29 cellular contexts compared by ENCODE assay signal in the genomic region with DNA sequence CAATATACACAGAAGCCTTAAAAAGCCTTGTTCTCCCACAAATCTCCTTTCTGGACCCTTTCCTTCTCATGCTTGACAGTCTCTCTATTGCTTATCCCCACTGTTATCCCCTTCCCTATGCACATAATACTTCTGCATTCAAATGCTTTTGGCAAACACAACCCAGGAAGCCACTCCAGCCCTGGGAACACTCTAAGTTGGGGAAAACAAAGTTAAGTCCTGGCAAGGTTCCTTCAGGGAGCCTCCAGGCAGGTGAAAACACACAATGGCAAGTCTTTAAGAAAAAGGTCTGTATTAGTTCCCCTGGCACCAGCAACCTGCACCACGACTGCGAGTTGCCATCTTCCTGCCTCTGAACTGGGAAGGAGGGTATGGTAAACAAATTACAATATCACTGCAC.
"Had no signal": no experiment of that assay in that cellular context is flagged by ENCODE, and none has a peak within 500 bp of the region (broad histone marks: within the 10 kb centered on the region; RNA-seq: fewer than 3 reads in every experiment).

No MANE protein-coding gene starts in this region.

- ATAC-seq: activated CD4-positive, CD25-positive, alpha-beta regulatory T cell treated with anti-CD3 and anti-CD28 coated beads, Interleukin-2, amount 50 U/mL, for 24 hours; activated CD8-positive, alpha-beta T cell treated with anti-CD3 and anti-CD28 coated beads for 36 hours; activated T-cell treated with anti-CD3 and anti-CD28 coated beads, Interleukin-2, amount 50 U/mL, for 4 hours; activated T-helper 17 cell treated with anti-CD3 and anti-CD28 coated beads, Interleukin-2, amount 50 U/mL, for 72 hours; foreskin keratinocyte; gastrocnemius medialis; T-helper 17 cell had no signal

- H3K27ac ChIP-seq: ascending aorta, cardiac muscle cell, colonic mucosa, esophagus muscularis mucosa, foreskin keratinocyte, gastrocnemius medialis, WERI-Rb-1 had no signal

- H3K4me1 ChIP-seq: ascending aorta, breast epithelium, colonic mucosa, esophagus muscularis mucosa, foreskin keratinocyte, gastrocnemius medialis had no signal

- H3K27me3 ChIP-seq: ascending aorta, breast epithelium, cardiac muscle cell, colonic mucosa, dorsolateral prefrontal cortex, esophagus muscularis mucosa, foreskin keratinocyte, gastrocnemius medialis had no signal

- H3K4me3 ChIP-seq: ascending aorta, breast epithelium, cardiac muscle cell, colonic mucosa, dorsolateral prefrontal cortex, esophagus muscularis mucosa, gastrocnemius medialis had no signal

- H3K9me3 ChIP-seq: ascending aorta, breast epithelium, colonic mucosa, esophagus muscularis mucosa, gastrocnemius medialis had no signal

- DNase-seq: activated B cell treated with CpG ODN at 0.5 μM for 24 hours; activated CD4-positive, alpha-beta T cell treated with anti-CD3 and anti-CD28 coated beads for 48 hours; activated CD4-positive, alpha-beta T cell treated with anti-CD3 and anti-CD28 coated beads, Interleukin-2, amount 50 U/mL, for 1 hour; activated CD4-positive, alpha-beta T cell treated with anti-CD3 and anti-CD28 coated beads, Interleukin-2, amount 50 U/mL, for 48 hours; activated CD8-positive, alpha-beta memory T cell treated with anti-CD3 and anti-CD28 coated beads for 24 hours; activated CD8-positive, alpha-beta T cell treated with anti-CD3 and anti-CD28 coated beads for 36 hours; activated effector memory CD4-positive, alpha-beta T cell treated with anti-CD3 and anti-CD28 coated beads, Interleukin-2, amount 50 U/mL, for 16 hours; activated naive CD4-positive, alpha-beta T cell treated with anti-CD3 and anti-CD28 coated beads for 36 hours; activated naive CD8-positive, alpha-beta T cell treated with anti-CD3 and anti-CD28 coated beads, Interleukin-2, amount 10 ng/mL, durations not matched to agents 7 days and 5 days; activated T-cell treated with anti-CD3 and anti-CD28 coated beads, Interleukin-2, amount 50 U/mL, for 4 hours; central memory CD4-positive, alpha-beta T cell; cerebellar nuclear complex; colonic mucosa; dorsolateral prefrontal cortex; effector memory CD4-positive, alpha-beta T cell; erythroblast; foreskin keratinocyte; gastrocnemius medialis; glutamatergic neuron; T-helper 1 cell; T-helper 17 cell; T1000; WERI-Rb-1 had no signal
